In the genomic region with DNA sequence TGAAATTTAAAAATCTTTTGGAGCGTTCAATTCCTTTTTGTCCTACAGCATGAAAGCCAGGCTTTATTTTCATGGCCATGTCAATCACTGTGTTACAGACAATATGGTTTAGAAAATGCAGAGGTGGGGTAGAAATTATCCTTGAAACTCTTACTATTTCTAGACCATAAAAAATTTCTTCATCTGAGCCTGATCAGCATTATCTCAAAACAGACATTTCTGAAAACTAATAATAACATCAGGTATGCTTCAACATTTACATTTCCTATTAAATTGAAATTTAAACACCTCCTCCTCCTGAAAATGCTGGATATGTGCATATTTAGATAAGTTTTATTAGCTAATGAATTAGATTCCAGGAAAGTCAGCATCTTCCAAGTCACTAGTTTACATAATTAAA, we compare ENCODE assay signal across 25 cellular contexts.
"Had no signal": no experiment of that assay in that cellular context is flagged by ENCODE, and none has a peak within 500 bp of the region (broad histone marks: within the 10 kb centered on the region; RNA-seq: fewer than 3 reads in every experiment).

No MANE protein-coding gene starts in this region.

- H3K36me3 Mint-ChIP-seq: mesothelial cell of epicardium, naive B cell had no signal

- DNase-seq: colonic mucosa; cortex of kidney; effector CD8-positive, alpha-beta T cell; effector memory CD8-positive, alpha-beta T cell; endodermal cell; erythroblast; esophagus squamous epithelium; foreskin fibroblast; foreskin melanocyte; gastrocnemius medialis; glutamatergic neuron; head of caudate nucleus; heart right ventricle; hippocampal formation; left cardiac atrium; left lung; left ventricle myocardium superior; lower lobe of right lung; mesenchymal stem cell; mucosa of descending colon; naive B cell had no signal

- ATAC-seq: effector memory CD8-positive, alpha-beta T cell; esophagus mucosa; gastrocnemius medialis; heart right ventricle; left cardiac atrium; left lung; left ventricle myocardium superior; lower lobe of right lung; mucosa of descending colon had no signal

- H3K4me3 ChIP-seq: colonic mucosa, esophagus squamous epithelium, gastrocnemius medialis, heart right ventricle, left lung, lower lobe of right lung, mucosa of descending colon had no signal

- H3K4me3 Mint-ChIP-seq: dendritic cell treated with granulocyte-macrophage colony-stimulating factor and Interleukin-4, amounts not matched to agents 40 ng/mL and 50 ng/mL, for 4 days; effector memory CD8-positive, alpha-beta T cell; endodermal cell; mesothelial cell of epicardium; naive B cell had no signal

- H3K4me1 ChIP-seq: colonic mucosa, esophagus squamous epithelium, gastrocnemius medialis, left lung, lower lobe of right lung had no signal

- H3K36me3 ChIP-seq: colonic mucosa, esophagus squamous epithelium, gastrocnemius medialis, heart right ventricle, left lung, lower lobe of right lung had no signal

- H3K27ac ChIP-seq: colonic mucosa, epithelial cell of prostate, esophagus squamous epithelium, gastrocnemius medialis, heart right ventricle, left lung, lower lobe of right lung had no signal

- H3K27ac Mint-ChIP-seq: dendritic cell treated with granulocyte-macrophage colony-stimulating factor and Interleukin-4, amounts not matched to agents 40 ng/mL and 50 ng/mL, for 4 days; effector memory CD8-positive, alpha-beta T cell; endodermal cell; mesothelial cell of epicardium; naive B cell had no signal

- H3K9me3 Mint-ChIP-seq: dendritic cell treated with granulocyte-macrophage colony-stimulating factor and Interleukin-4, amounts not matched to agents 40 ng/mL and 50 ng/mL, for 4 days had no signal

- H3K27me3 ChIP-seq: colonic mucosa, esophagus squamous epithelium, gastrocnemius medialis, heart right ventricle, left lung had no signal

- H3K4me1 Mint-ChIP-seq: endodermal cell, mesothelial cell of epicardium, naive B cell had no signal

- H3K27me3 Mint-ChIP-seq: dendritic cell treated with granulocyte-macrophage colony-stimulating factor and Interleukin-4, amounts not matched to agents 40 ng/mL and 50 ng/mL, for 4 days; effector memory CD8-positive, alpha-beta T cell; naive B cell had no signal

- H3K9me3 ChIP-seq: colonic mucosa, esophagus squamous epithelium, gastrocnemius medialis, left lung, lower lobe of right lung, mucosa of descending colon had no signal
